8 cellular contexts compared by ENCODE assay signal in genomic region chr3:184582998-184583344, GRCh38. TPM values are rescaled to one million over a fixed set of nuclear protein-coding genes. Genes with fewer than 3 reads are reported as not detected.
A peak's percentile ranks its signal among the peaks of the same experiment; 100 is the strongest.
DNase-seq lines count a peak whose midpoint lies in the region; ATAC-seq and TF ChIP-seq lines count a peak whose summit lies in the region.

No MANE protein-coding gene starts in this region.

- POLR2A ChIA-PET in CD4-positive, alpha-beta T cell (lab: Charles Lee): no interaction called here

- no peaks in the 10 kb centered on the region for H3K36me3 Mint-ChIP-seq in CD4-positive, alpha-beta T cell (ENCODE audit: low read depth)

- H3K27ac ChIP-seq in CD4-positive, alpha-beta T cell (ENCODE audit: low read depth, low read length): no peak overlapping the region
- H3K27ac ChIP-seq in ascending aorta (peak overlapping the region; percentile 66 to 80), rectal smooth muscle tissue (ENCODE audit: low read depth, low read length) (peak overlapping the region; percentile 87), body of pancreas (peak overlapping the region in 1 of 4 donors; percentile 7)

- peak overlapping the region; percentile 80 for H3K9ac ChIP-seq in rectal smooth muscle tissue (ENCODE audit: low read length)

- peaks cover 36% of the 10 kb centered on the region for H3K27me3 Mint-ChIP-seq in CD4-positive, alpha-beta T cell

- intact Hi-C loops in CD4-positive, alpha-beta T cell (cut with DNase I, micrococcal nuclease): no loop called here
- intact Hi-C loops in ascending aorta (cut with DNase I) (loop anchor here (2.0 to 5.0 kb wide), 2 partner anchors 14 to 129 kb away; partner anchors contain the start of gene MAGEF1), body of pancreas (cut with DNase I) (no loop called here)

- CTCF ChIA-PET in CD4-positive, alpha-beta T cell (lab: Charles Lee): interaction anchor here (1.9 kb wide), 1 partner anchor 22 kb away, joined by 4 read pairs; the partner anchor contains the start of gene EPHB3

- H3K9me3 ChIP-seq in CD4-positive, alpha-beta T cell (ENCODE audit: control insufficient read depth, low read length): no peaks in the 10 kb centered on the region
- H3K9me3 ChIP-seq in ascending aorta (no peaks in the 10 kb centered on the region), iPS-18c (ENCODE audit: control insufficient read depth, insufficient read depth, low read length) (no peaks in the 10 kb centered on the region), body of pancreas (no peaks in the 10 kb centered on the region)

- H3K4me3 ChIP-seq in ascending aorta (peak overlapping the region; percentile 62 to 87), iPS-18c (ENCODE audit: insufficient read depth, low read depth, low read length) (peak overlapping the region; percentile 29), rectal smooth muscle tissue (ENCODE audit: low read length) (peak overlapping the region; percentile 67), body of pancreas (no peak overlapping the region)

- DNase-seq in CD4-positive, alpha-beta T cell: no peak
- no peak for DNase-seq in ascending aorta (ENCODE audit: low spot score in 2 of 2)
- no peak for DNase-seq in stimulated activated CD4-positive, alpha-beta T cell treated with anti-CD3 and anti-CD28 coated beads, Interleukin-4, amount 100 ng/mL, for 1 hour
- DNase-seq in body of pancreas: no peak

- TF ChIP-seq CTCF in CD4-positive, alpha-beta T cell (IDR thresholded peaks at IDR 0.05): no peak
- TF ChIP-seq CTCF in ascending aorta (IDR thresholded peaks at IDR 0.05): no peak
- no peak for TF ChIP-seq CTCF in body of pancreas (IDR thresholded peaks at IDR 0.05)

- no peaks in the 10 kb centered on the region for H3K4me1 Mint-ChIP-seq in CD4-positive, alpha-beta T cell (ENCODE audit: low read depth)

- no peak for TF ChIP-seq POLR2A in body of pancreas (IDR thresholded peaks at IDR 0.05)

- H3K27me3 ChIP-seq in CD4-positive, alpha-beta T cell (ENCODE audit: control insufficient read depth, insufficient read depth, low read length): peaks cover 25% of the 10 kb centered on the region
- H3K27me3 ChIP-seq in ascending aorta: no peaks in the 10 kb centered on the region
- H3K27me3 ChIP-seq in rectal smooth muscle tissue (ENCODE audit: control insufficient read depth, insufficient read depth, low read length): no peaks in the 10 kb centered on the region
- H3K27me3 ChIP-seq in body of pancreas: no peaks in the 10 kb centered on the region

- no peak for ATAC-seq in CD4-positive, alpha-beta T cell (ENCODE audit: poor library complexity)
- ATAC-seq in GM19035 (IDR thresholded peaks at IDR 0.05; ENCODE audit: unreplicated experiment) (no peak), GM19397 (IDR thresholded peaks at IDR 0.05; ENCODE audit: unreplicated experiment) (no peak), body of pancreas (no peak)

- no peak overlapping the region for H3K27ac Mint-ChIP-seq in CD4-positive, alpha-beta T cell

- H3K4me3 Mint-ChIP-seq in CD4-positive, alpha-beta T cell: peak overlapping the region; percentile 31

- no peaks in the 10 kb centered on the region for H3K9me3 Mint-ChIP-seq in CD4-positive, alpha-beta T cell

- 65 to 73% methylated on average over 9 to 13 of the region's 13 CpGs for WGBS in body of pancreas, 2 donors

- H3K4me1 ChIP-seq in ascending aorta (peaks cover 0 to 7% of the 10 kb centered on the region in 2 donors), rectal smooth muscle tissue (ENCODE audit: control insufficient read depth, insufficient read depth, low read length) (peaks cover 4% of the 10 kb centered on the region), body of pancreas (no peaks in the 10 kb centered on the region)

- H3K36me3 ChIP-seq in ascending aorta: peaks cover 0 to 1% of the 10 kb centered on the region in 2 donors
- H3K36me3 ChIP-seq in rectal smooth muscle tissue (ENCODE audit: control insufficient read depth, insufficient read depth, low read length): no peaks in the 10 kb centered on the region
- no peaks in the 10 kb centered on the region for H3K36me3 ChIP-seq in body of pancreas (replicated peaks in 1 of 2; ENCODE audit: insufficient read depth in 1 of 2, low read depth in 2 of 2)

RNA-seq across cellular contexts. Expression of gene EPHB3, which starts 21.4 kb away (rescaled TPM):
- total RNA-seq in CD4-positive, alpha-beta T cell: under 1 TPM; 0.19 to 0.22 TPM
- total RNA-seq in ascending aorta (1.2 TPM), body of pancreas (10 to 100 TPM in 1 of 2 donors, 1 to 10 TPM in 1; 7.9 to 10.1 TPM)

Comparison
In these comparisons a context has a peak if more than half of its experiments do, and no peak if none do; other contexts are left out.
1. H3K4me3 ChIP-seq: peak in ascending aorta (2 of 2), iPS-18c (single experiment) and rectal smooth muscle tissue (single experiment); none in body of pancreas (0 of 2).